Comparison of ENCODE assay signal across 1 cellular context in the genomic region with DNA sequence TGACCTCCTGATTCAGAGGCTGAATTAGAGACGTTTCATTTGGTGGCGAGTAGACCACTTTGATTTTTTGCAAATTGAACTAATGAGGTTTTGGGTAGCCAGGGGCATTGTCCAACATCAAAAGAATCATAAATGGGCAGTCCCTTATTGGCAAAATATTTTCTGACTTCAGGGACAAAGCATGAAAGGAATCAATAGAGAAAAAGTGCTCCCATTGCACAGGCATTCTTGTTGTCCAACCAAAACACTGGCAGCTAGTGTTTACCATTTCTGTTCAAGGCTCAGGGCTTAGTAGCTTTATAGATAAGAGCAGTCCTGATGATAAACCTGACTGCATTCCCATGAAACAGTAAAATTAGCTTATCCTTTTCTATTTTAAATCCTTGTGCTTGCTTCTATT.
TF ChIP-seq lines count a peak whose summit lies in the region.

No MANE protein-coding gene starts in this region.

TF ChIP-seq in HepG2, 621 proteins besides CTCF, POLR2A, EP300 and RAD21 (continued from another document and continues in another):
- TF ChIP-seq, protein P1, sequence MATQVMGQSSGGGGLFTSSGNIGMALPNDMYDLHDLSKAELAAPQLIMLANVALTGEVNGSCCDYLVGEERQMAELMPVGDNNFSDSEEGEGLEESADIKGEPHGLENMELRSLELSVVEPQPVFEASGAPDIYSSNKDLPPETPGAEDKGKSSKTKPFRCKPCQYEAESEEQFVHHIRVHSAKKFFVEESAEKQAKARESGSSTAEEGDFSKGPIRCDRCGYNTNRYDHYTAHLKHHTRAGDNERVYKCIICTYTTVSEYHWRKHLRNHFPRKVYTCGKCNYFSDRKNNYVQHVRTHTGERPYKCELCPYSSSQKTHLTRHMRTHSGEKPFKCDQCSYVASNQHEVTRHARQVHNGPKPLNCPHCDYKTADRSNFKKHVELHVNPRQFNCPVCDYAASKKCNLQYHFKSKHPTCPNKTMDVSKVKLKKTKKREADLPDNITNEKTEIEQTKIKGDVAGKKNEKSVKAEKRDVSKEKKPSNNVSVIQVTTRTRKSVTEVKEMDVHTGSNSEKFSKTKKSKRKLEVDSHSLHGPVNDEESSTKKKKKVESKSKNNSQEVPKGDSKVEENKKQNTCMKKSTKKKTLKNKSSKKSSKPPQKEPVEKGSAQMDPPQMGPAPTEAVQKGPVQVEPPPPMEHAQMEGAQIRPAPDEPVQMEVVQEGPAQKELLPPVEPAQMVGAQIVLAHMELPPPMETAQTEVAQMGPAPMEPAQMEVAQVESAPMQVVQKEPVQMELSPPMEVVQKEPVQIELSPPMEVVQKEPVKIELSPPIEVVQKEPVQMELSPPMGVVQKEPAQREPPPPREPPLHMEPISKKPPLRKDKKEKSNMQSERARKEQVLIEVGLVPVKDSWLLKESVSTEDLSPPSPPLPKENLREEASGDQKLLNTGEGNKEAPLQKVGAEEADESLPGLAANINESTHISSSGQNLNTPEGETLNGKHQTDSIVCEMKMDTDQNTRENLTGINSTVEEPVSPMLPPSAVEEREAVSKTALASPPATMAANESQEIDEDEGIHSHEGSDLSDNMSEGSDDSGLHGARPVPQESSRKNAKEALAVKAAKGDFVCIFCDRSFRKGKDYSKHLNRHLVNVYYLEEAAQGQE (IDR thresholded peaks at IDR 0.05; ENCODE audit: borderline replicate concordance in 1 of 2, low read depth in 1 of 2, low read length in 2 of 2) = no peak
- no peak for TF ChIP-seq ATRX (CRISPR knock-in tag; IDR thresholded peaks at IDR 0.05; ENCODE audit: borderline replicate concordance)
- TF ChIP-seq, protein P2, sequence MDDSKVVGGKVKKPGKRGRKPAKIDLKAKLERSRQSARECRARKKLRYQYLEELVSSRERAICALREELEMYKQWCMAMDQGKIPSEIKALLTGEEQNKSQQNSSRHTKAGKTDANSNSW (CRISPR knock-in tag; IDR thresholded peaks at IDR 0.05; ENCODE audit: borderline replicate concordance) = no peak
- TF ChIP-seq NAIF1 (CRISPR knock-in tag; IDR thresholded peaks at IDR 0.05; ENCODE audit: borderline replicate concordance) = no peak
- no peak for TF ChIP-seq NFE2 (CRISPR knock-in tag; IDR thresholded peaks at IDR 0.05)
- no peak for TF ChIP-seq NFIB (CRISPR knock-in tag; IDR thresholded peaks at IDR 0.05; ENCODE audit: borderline replicate concordance)
- TF ChIP-seq, protein P3, sequence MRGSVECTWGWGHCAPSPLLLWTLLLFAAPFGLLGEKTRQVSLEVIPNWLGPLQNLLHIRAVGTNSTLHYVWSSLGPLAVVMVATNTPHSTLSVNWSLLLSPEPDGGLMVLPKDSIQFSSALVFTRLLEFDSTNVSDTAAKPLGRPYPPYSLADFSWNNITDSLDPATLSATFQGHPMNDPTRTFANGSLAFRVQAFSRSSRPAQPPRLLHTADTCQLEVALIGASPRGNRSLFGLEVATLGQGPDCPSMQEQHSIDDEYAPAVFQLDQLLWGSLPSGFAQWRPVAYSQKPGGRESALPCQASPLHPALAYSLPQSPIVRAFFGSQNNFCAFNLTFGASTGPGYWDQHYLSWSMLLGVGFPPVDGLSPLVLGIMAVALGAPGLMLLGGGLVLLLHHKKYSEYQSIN (CRISPR knock-in tag; IDR thresholded peaks at IDR 0.05; ENCODE audit: borderline replicate concordance) = no peak
- no peak for TF ChIP-seq FLYWCH1 (CRISPR knock-in tag; IDR thresholded peaks at IDR 0.05)
- TF ChIP-seq MEIS2 (CRISPR knock-in tag; IDR thresholded peaks at IDR 0.05) = no peak
- TF ChIP-seq, protein P4, sequence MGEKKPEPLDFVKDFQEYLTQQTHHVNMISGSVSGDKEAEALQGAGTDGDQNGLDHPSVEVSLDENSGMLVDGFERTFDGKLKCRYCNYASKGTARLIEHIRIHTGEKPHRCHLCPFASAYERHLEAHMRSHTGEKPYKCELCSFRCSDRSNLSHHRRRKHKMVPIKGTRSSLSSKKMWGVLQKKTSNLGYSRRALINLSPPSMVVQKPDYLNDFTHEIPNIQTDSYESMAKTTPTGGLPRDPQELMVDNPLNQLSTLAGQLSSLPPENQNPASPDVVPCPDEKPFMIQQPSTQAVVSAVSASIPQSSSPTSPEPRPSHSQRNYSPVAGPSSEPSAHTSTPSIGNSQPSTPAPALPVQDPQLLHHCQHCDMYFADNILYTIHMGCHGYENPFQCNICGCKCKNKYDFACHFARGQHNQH (CRISPR knock-in tag; IDR thresholded peaks at IDR 0.05) = 0 out of 2 replicates have a peak, but pooled peaks have one; percentile 53
- TF ChIP-seq, protein P5, sequence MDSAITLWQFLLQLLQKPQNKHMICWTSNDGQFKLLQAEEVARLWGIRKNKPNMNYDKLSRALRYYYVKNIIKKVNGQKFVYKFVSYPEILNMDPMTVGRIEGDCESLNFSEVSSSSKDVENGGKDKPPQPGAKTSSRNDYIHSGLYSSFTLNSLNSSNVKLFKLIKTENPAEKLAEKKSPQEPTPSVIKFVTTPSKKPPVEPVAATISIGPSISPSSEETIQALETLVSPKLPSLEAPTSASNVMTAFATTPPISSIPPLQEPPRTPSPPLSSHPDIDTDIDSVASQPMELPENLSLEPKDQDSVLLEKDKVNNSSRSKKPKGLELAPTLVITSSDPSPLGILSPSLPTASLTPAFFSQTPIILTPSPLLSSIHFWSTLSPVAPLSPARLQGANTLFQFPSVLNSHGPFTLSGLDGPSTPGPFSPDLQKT (CRISPR knock-in tag; IDR thresholded peaks at IDR 0.05; ENCODE audit: borderline replicate concordance) = no peak
- TF ChIP-seq, protein P6, sequence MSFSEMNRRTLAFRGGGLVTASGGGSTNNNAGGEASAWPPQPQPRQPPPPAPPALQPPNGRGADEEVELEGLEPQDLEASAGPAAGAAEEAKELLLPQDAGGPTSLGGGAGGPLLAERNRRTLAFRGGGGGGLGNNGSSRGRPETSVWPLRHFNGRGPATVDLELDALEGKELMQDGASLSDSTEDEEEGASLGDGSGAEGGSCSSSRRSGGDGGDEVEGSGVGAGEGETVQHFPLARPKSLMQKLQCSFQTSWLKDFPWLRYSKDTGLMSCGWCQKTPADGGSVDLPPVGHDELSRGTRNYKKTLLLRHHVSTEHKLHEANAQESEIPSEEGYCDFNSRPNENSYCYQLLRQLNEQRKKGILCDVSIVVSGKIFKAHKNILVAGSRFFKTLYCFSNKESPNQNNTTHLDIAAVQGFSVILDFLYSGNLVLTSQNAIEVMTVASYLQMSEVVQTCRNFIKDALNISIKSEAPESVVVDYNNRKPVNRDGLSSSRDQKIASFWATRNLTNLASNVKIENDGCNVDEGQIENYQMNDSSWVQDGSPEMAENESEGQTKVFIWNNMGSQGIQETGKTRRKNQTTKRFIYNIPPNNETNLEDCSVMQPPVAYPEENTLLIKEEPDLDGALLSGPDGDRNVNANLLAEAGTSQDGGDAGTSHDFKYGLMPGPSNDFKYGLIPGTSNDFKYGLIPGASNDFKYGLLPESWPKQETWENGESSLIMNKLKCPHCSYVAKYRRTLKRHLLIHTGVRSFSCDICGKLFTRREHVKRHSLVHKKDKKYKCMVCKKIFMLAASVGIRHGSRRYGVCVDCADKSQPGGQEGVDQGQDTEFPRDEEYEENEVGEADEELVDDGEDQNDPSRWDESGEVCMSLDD (CRISPR knock-in tag; IDR thresholded peaks at IDR 0.05; ENCODE audit: borderline replicate concordance) = no peak
- TF ChIP-seq ZNF333 (CRISPR knock-in tag; IDR thresholded peaks at IDR 0.05; ENCODE audit: borderline replicate concordance) = no peak
- peak; percentile 66 for TF ChIP-seq FOXK1 (CRISPR knock-in tag; IDR thresholded peaks at IDR 0.05; ENCODE audit: borderline replicate concordance, low read depth)
- TF ChIP-seq ZNF160 (CRISPR knock-in tag; IDR thresholded peaks at IDR 0.05) = no peak
- no peak for TF ChIP-seq U2AF2 (IDR thresholded peaks at IDR 0.05; ENCODE audit: low read depth, low read length)
- TF ChIP-seq, protein P7, sequence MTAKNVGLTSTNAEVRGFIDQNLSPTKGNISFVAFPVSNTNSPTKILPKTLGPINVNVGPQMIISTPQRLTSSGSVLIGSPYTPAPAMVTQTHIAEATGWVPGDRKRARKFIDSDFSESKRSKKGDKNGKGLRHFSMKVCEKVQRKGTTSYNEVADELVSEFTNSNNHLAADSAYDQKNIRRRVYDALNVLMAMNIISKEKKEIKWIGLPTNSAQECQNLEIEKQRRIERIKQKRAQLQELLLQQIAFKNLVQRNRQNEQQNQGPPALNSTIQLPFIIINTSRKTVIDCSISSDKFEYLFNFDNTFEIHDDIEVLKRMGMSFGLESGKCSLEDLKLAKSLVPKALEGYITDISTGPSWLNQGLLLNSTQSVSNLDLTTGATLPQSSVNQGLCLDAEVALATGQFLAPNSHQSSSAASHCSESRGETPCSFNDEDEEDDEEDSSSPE (CRISPR knock-in tag; IDR thresholded peaks at IDR 0.05) = no peak
- TF ChIP-seq, protein P8, sequence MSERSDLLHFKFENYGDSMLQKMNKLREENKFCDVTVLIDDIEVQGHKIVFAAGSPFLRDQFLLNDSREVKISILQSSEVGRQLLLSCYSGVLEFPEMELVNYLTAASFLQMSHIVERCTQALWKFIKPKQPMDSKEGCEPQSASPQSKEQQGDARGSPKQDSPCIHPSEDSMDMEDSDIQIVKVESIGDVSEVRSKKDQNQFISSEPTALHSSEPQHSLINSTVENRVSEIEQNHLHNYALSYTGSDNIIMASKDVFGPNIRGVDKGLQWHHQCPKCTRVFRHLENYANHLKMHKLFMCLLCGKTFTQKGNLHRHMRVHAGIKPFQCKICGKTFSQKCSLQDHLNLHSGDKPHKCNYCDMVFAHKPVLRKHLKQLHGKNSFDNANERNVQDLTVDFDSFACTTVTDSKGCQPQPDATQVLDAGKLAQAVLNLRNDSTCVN (CRISPR knock-in tag; IDR thresholded peaks at IDR 0.05; ENCODE audit: borderline replicate concordance) = no peak
- TF ChIP-seq, protein P9, sequence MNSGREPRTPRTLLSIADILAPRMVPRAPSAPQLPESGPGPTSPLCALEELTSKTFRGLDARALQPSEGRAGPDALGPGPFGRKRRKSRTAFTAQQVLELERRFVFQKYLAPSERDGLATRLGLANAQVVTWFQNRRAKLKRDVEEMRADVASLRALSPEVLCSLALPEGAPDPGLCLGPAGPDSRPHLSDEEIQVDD (CRISPR knock-in tag; IDR thresholded peaks at IDR 0.05; ENCODE audit: borderline replicate concordance) = no peak
- TF ChIP-seq, protein P10, sequence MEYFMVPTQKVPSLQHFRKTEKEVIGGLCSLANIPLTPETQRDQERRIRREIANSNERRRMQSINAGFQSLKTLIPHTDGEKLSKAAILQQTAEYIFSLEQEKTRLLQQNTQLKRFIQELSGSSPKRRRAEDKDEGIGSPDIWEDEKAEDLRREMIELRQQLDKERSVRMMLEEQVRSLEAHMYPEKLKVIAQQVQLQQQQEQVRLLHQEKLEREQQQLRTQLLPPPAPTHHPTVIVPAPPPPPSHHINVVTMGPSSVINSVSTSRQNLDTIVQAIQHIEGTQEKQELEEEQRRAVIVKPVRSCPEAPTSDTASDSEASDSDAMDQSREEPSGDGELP (IDR thresholded peaks at IDR 0.05; ENCODE audit: borderline replicate concordance, low read depth) = no peak
- no peak for TF ChIP-seq NR1H2 (CRISPR knock-in tag; IDR thresholded peaks at IDR 0.05; ENCODE audit: borderline replicate concordance, low read depth)
- no peak for TF ChIP-seq ZNF720 (CRISPR knock-in tag; IDR thresholded peaks at IDR 0.05)
- TF ChIP-seq GABPA (IDR thresholded peaks at IDR 0.05; ENCODE audit: low read depth, low read length) = no peak
- TF ChIP-seq GABPA (CRISPR knock-in tag; IDR thresholded peaks at IDR 0.05; ENCODE audit: low read depth) = no peak
- no peak for TF ChIP-seq RARG (CRISPR knock-in tag; IDR thresholded peaks at IDR 0.05; ENCODE audit: low read depth)
- TF ChIP-seq CC2D1A (CRISPR knock-in tag; IDR thresholded peaks at IDR 0.05) = no peak
- no peak for TF ChIP-seq RFX3 (CRISPR knock-in tag; IDR thresholded peaks at IDR 0.05)
- no peak for TF ChIP-seq MATR3 (CRISPR knock-in tag; IDR thresholded peaks at IDR 0.05)
- peak; percentile 86 for TF ChIP-seq ZNF629 (CRISPR knock-in tag; conservative IDR thresholded peaks at IDR 0.05)
- peak; percentile 28; the same call in 1 of the 2 replicates for TF ChIP-seq SIX1 (CRISPR knock-in tag; IDR thresholded peaks at IDR 0.05; ENCODE audit: borderline replicate concordance)
- no peak for TF ChIP-seq HMGA1 (CRISPR knock-in tag; conservative IDR thresholded peaks at IDR 0.05)
- no peak for TF ChIP-seq SYNCRIP (IDR thresholded peaks at IDR 0.05; ENCODE audit: insufficient read depth, low read depth, low read length)
- TF ChIP-seq ZNF335 (CRISPR knock-in tag; IDR thresholded peaks at IDR 0.05) = no peak
- TF ChIP-seq, protein P11, sequence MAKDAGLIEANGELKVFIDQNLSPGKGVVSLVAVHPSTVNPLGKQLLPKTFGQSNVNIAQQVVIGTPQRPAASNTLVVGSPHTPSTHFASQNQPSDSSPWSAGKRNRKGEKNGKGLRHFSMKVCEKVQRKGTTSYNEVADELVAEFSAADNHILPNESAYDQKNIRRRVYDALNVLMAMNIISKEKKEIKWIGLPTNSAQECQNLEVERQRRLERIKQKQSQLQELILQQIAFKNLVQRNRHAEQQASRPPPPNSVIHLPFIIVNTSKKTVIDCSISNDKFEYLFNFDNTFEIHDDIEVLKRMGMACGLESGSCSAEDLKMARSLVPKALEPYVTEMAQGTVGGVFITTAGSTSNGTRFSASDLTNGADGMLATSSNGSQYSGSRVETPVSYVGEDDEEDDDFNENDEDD (CRISPR knock-in tag; IDR thresholded peaks at IDR 0.05; ENCODE audit: borderline replicate concordance) = no peak
- TF ChIP-seq HHEX (CRISPR knock-in tag; IDR thresholded peaks at IDR 0.05) = no peak
- 0 out of 2 replicates have a peak, but pooled peaks have one; percentile 51 for TF ChIP-seq ZBTB7B (CRISPR knock-in tag; IDR thresholded peaks at IDR 0.05)
- TF ChIP-seq, protein P12, sequence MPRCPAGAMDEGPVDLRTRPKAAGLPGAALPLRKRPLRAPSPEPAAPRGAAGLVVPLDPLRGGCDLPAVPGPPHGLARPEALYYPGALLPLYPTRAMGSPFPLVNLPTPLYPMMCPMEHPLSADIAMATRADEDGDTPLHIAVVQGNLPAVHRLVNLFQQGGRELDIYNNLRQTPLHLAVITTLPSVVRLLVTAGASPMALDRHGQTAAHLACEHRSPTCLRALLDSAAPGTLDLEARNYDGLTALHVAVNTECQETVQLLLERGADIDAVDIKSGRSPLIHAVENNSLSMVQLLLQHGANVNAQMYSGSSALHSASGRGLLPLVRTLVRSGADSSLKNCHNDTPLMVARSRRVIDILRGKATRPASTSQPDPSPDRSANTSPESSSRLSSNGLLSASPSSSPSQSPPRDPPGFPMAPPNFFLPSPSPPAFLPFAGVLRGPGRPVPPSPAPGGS (CRISPR knock-in tag; IDR thresholded peaks at IDR 0.05) = no peak
- no peak for TF ChIP-seq GPN1 (CRISPR knock-in tag; IDR thresholded peaks at IDR 0.05; ENCODE audit: borderline replicate concordance)
